In genomic region chr17:828761-829160, GRCh38 we compare ENCODE assay signal across 19 cellular contexts. TPM values are rescaled to one million over a fixed set of nuclear protein-coding genes. Genes with fewer than 3 reads are reported as not detected.
DNase-seq lines count a peak whose midpoint lies in the region; ATAC-seq and TF ChIP-seq lines count a peak whose summit lies in the region.
"Had no signal": no experiment of that assay in that cellular context is flagged by ENCODE, and none has a peak within 500 bp of the region (broad histone marks: within the 10 kb centered on the region; RNA-seq: fewer than 3 reads in every experiment).

No MANE protein-coding gene starts in this region.

- H3K27ac ChIP-seq in HCT116 (ENCODE audit: low read depth, low read length) (no peak overlapping the region), osteoblast (ENCODE audit: low read depth, low read length) (peak overlapping the region; percentile 45), ovary (no peak overlapping the region)
- H3K27ac ChIP-seq in CD4-positive, alpha-beta memory T cell (ENCODE audit: low read depth, low read length): no peak overlapping the region
- H3K27ac ChIP-seq: A549, KMS-11 had no signal

- no peak overlapping the region for H3K9ac ChIP-seq in HCT116 (ENCODE audit: low read length)
- H3K9ac ChIP-seq: KMS-11 had no signal

- no peaks in the 10 kb centered on the region for H3K9me2 ChIP-seq in HCT116 (ENCODE audit: insufficient read depth)

- H3K4me1 ChIP-seq in HCT116 (ENCODE audit: control insufficient read depth in 1 of 2, insufficient read depth in 2 of 2, low read length in 2 of 2) (peaks cover 5 to 9% of the 10 kb centered on the region in 2 experiments; a peak in 3 of 4 replicates), osteoblast (ENCODE audit: insufficient read depth, low read length) (no peaks in the 10 kb centered on the region), ovary (ENCODE audit: insufficient read depth) (peaks cover under 1% of the 10 kb centered on the region)
- no peaks in the 10 kb centered on the region for H3K4me1 ChIP-seq in CD4-positive, alpha-beta memory T cell (ENCODE audit: insufficient read depth, low read length)
- H3K4me1 ChIP-seq: A549 had no signal

- TF ChIP-seq POLR2A in HCT116 (IDR thresholded peaks at IDR 0.05; ENCODE audit: borderline replicate concordance, extremely low read depth, insufficient read depth, insufficient read length) (no peak), ovary (IDR thresholded peaks at IDR 0.05) (no peak)

- TF ChIP-seq CTCF in AG10803 (conservative IDR thresholded peaks at IDR 0.05; ENCODE audit: low read length): no peak
- TF ChIP-seq CTCF in HCT116 (IDR thresholded peaks at IDR 0.05 in 2 of 3, conservative IDR thresholded peaks at IDR 0.05 in 1 of 3; ENCODE audit: borderline replicate concordance in 1 of 3, insufficient read depth in 1 of 3, low read depth in 2 of 3, low read length in 2 of 3): no peak
- TF ChIP-seq CTCF in osteoblast (IDR thresholded peaks at IDR 0.05; ENCODE audit: extremely low read depth, low read depth, low read length): no peak
- TF ChIP-seq CTCF in ovary (IDR thresholded peaks at IDR 0.05): no peak

- RAD21 ChIA-PET in HCT116 (lab: Charles Lee; ENCODE audit: low non-redundant PET in 1 of 2, low total read pairs in 2 of 2, uncharacterized antibody in 2 of 2, unreplicated experiment in 2 of 2): no interaction called here

- CTCF ChIA-PET in HCT116 (lab: Charles Lee): no interaction called here
- CTCF ChIA-PET in CD4-positive, alpha-beta memory T cell (lab: Charles Lee; ENCODE audit: partially characterized antibody): no interaction called here

- H4K20me1 ChIP-seq in HCT116 (ENCODE audit: insufficient read depth) (no peaks in the 10 kb centered on the region), osteoblast (ENCODE audit: insufficient read depth, low read length) (peaks cover 2% of the 10 kb centered on the region)

- WGBS in ovary, 3 donors: 71 to 74% (median 74%) methylated on average over 5 of the region's 5 CpGs

- no peak for TF ChIP-seq RAD21 in HCT116 (IDR thresholded peaks at IDR 0.05; ENCODE audit: low read depth)

- no TSS peak for BruUV-seq in HCT116 (replicated peaks; lab: Mats Ljungman, UMichigan)

- no peaks in the 10 kb centered on the region for H3K4me1 Mint-ChIP-seq in CD4-positive, alpha-beta memory T cell
- H3K4me1 Mint-ChIP-seq: CD8-positive, alpha-beta memory T cell had no signal

- H3K27me3 ChIP-seq in HCT116 (ENCODE audit: insufficient read depth, low read length) (no peaks in the 10 kb centered on the region), osteoblast (ENCODE audit: insufficient read depth, low read length) (no peaks in the 10 kb centered on the region), ovary (no peaks in the 10 kb centered on the region)
- no peaks in the 10 kb centered on the region for H3K27me3 ChIP-seq in CD4-positive, alpha-beta memory T cell (ENCODE audit: insufficient read depth, low read length)

- DNase-seq in AG10803 (ENCODE audit: low read depth) (peak; percentile 44), HCT116 (ENCODE audit: low read depth, low spot score) (no peak), astrocyte of the hippocampus (ENCODE audit: low read depth, low spot score) (peak; percentile 49), osteoblast (ENCODE audit: insufficient read length, low spot score, missing footprints) (peak; percentile 92), ovary (no peak), cardiac septum (ENCODE audit: low spot score) (no peak), GM19240 (ENCODE audit: insufficient read length, low spot score) (no peak)
- DNase-seq in CD4-positive, alpha-beta memory T cell: no peak
- DNase-seq: CD8-positive, alpha-beta memory T cell; H9; MM.1S; NCI-H1105 treated with DMSO at 0.1 percent for 48 hours; NCI-H187; NCI-H2171; NCI-H446; NCI-H69; SW 1271 had no signal

- no peak for ATAC-seq in HCT116
- ATAC-seq: A549 had no signal

- intact Hi-C loops in HCT116 (cut with micrococcal nuclease): no loop called here
- intact Hi-C loops in CD4-positive, alpha-beta memory T cell (cut with micrococcal nuclease): no loop called here
- intact Hi-C loops in ovary (cut with DNase I): no loop called here
- intact Hi-C loops in cardiac septum (cut with DNase I): no loop called here

- H3K9me3 ChIP-seq in HCT116 (ENCODE audit: control insufficient read depth in 1 of 2, insufficient read depth in 1 of 2, low read depth in 1 of 2, low read length in 2 of 2): no peaks in the 10 kb centered on the region
- H3K9me3 ChIP-seq in osteoblast (ENCODE audit: low read depth, low read length): no peaks in the 10 kb centered on the region
- H3K9me3 ChIP-seq in CD4-positive, alpha-beta memory T cell (ENCODE audit: control insufficient read depth in 1 of 2, low read length in 2 of 2): no peaks in the 10 kb centered on the region
- H3K9me3 ChIP-seq in ovary: no peaks in the 10 kb centered on the region

- H2AFZ ChIP-seq in HCT116 (ENCODE audit: low read depth, low read length, poor library complexity, severe bottlenecking) (no peak overlapping the region), osteoblast (ENCODE audit: low read length) (no peak overlapping the region)

- H3K4me3 ChIP-seq in AG10803 (ENCODE audit: low read length): no peak overlapping the region
- no peak overlapping the region for H3K4me3 ChIP-seq in HCT116 (replicated peaks in 1 of 2; ENCODE audit: low read depth in 1 of 2, low read length in 2 of 2)
- no peak overlapping the region for H3K4me3 ChIP-seq in osteoblast (ENCODE audit: insufficient read depth, low read length)
- no peak overlapping the region for H3K4me3 ChIP-seq in CD4-positive, alpha-beta memory T cell (ENCODE audit: low read length in 2 of 2)
- no peak overlapping the region for H3K4me3 ChIP-seq in ovary
- H3K4me3 ChIP-seq: A549 had no signal

- POLR2A ChIA-PET in HCT116 (lab: Charles Lee): no interaction called here
- POLR2A ChIA-PET in CD4-positive, alpha-beta memory T cell (lab: Charles Lee; ENCODE audit: partially characterized antibody): no interaction called here

- TF ChIP-seq EP300 in ovary (IDR thresholded peaks at IDR 0.05): no peak

- 0 out of 2 replicates have a peak overlapping the region, but pooled peaks have one; percentile 8 for H3K4me2 ChIP-seq in HCT116 (ENCODE audit: low read length)
- H3K4me2 ChIP-seq in osteoblast (ENCODE audit: insufficient read depth, low read length): no peak overlapping the region
- H3K4me2 ChIP-seq: A549, KMS-11 had no signal

- H3K9me3 Mint-ChIP-seq in CD4-positive, alpha-beta memory T cell: peaks cover 0 to 4% (median 0%) of the 10 kb centered on the region in 8 donors
- H3K9me3 Mint-ChIP-seq: H9 had no signal

- H3K36me3 Mint-ChIP-seq in CD4-positive, alpha-beta memory T cell: no peaks in the 10 kb centered on the region
- H3K36me3 Mint-ChIP-seq: CD8-positive, alpha-beta memory T cell had no signal

- H3K4me3 Mint-ChIP-seq in CD4-positive, alpha-beta memory T cell: no peak overlapping the region
- H3K4me3 Mint-ChIP-seq: CD8-positive, alpha-beta memory T cell; H9 had no signal

- no peak overlapping the region for H3K27ac Mint-ChIP-seq in CD4-positive, alpha-beta memory T cell
- H3K27ac Mint-ChIP-seq: CD8-positive, alpha-beta memory T cell; H9 had no signal

- H3K27me3 Mint-ChIP-seq in CD4-positive, alpha-beta memory T cell: peaks cover 1 to 5% of the 10 kb centered on the region in 2 donors

- H3K79me2 ChIP-seq in HCT116 (ENCODE audit: insufficient read depth, low read length): peaks cover 34% of the 10 kb centered on the region
- H3K79me2 ChIP-seq in osteoblast (ENCODE audit: insufficient read depth, low read length): peaks cover 3% of the 10 kb centered on the region

- no peaks in the 10 kb centered on the region; a peak in 1 of 4 replicates for H3K36me3 ChIP-seq in HCT116 (ENCODE audit: control insufficient read depth in 1 of 2, insufficient read depth in 2 of 2, low read length in 2 of 2)
- peaks cover 3% of the 10 kb centered on the region for H3K36me3 ChIP-seq in osteoblast (ENCODE audit: insufficient read depth, low read length)
- no peaks in the 10 kb centered on the region for H3K36me3 ChIP-seq in CD4-positive, alpha-beta memory T cell (ENCODE audit: insufficient read depth, low read length)
- no peaks in the 10 kb centered on the region for H3K36me3 ChIP-seq in ovary

TF ChIP-seq in HCT116, 20 proteins besides CTCF, POLR2A, EP300 and RAD21 (continues in another document):
- TF ChIP-seq FOSL1 (IDR thresholded peaks at IDR 0.05; ENCODE audit: low read depth) (no peak), JUND (IDR thresholded peaks at IDR 0.05) (no peak), YY1 (IDR thresholded peaks at IDR 0.05; ENCODE audit: extremely low read depth, insufficient replicate concordance, low read depth, low read length) (no peak), ZNF274 (IDR thresholded peaks at IDR 0.05; ENCODE audit: low read depth, low read length) (no peak), ZFX (IDR thresholded peaks at IDR 0.05) (no peak), SIN3A (IDR thresholded peaks at IDR 0.05; ENCODE audit: low read depth) (no peak), POLR2AphosphoS5 (IDR thresholded peaks at IDR 0.05; ENCODE audit: low read depth, low read length) (no peak)

RNA-seq across cellular contexts. Expression of gene MRM3, which starts 46.6 kb away (rescaled TPM):
- total RNA-seq in HCT116 (2021; ENCODE audit: unreplicated experiment): 32.6 TPM
- polyA plus RNA-seq in HCT116 (2012): 26.2 and 26.4 TPM in 2 replicates
- 16.5 and 19.5 TPM in 2 replicates for total RNA-seq in osteoblast
- total RNA-seq in CD4-positive, alpha-beta memory T cell: 10 to 100 TPM; 18.6 to 20.9 TPM
- polyA plus RNA-seq in CD4-positive, alpha-beta memory T cell: 10 to 100 TPM; 20.0 to 32.6 TPM
- 10 to 100 TPM; 10.1 to 16.7 (median 14.0) TPM for total RNA-seq in ovary
- 10 to 100 TPM; 12.8 to 13.9 TPM for polyA plus RNA-seq in ovary
- 15.9 TPM for total RNA-seq in cardiac septum

RNA-seq across cellular contexts. Expression of gene GLOD4, which starts 46.7 kb away (rescaled TPM):
- 80.7 TPM for total RNA-seq in HCT116 (2021; ENCODE audit: unreplicated experiment)
- polyA plus RNA-seq in HCT116 (2012): 70.6 and 83.4 TPM in 2 replicates
- 39.4 and 43.3 TPM in 2 replicates for total RNA-seq in osteoblast
- 10 to 100 TPM; 94.9 to 97.2 TPM for total RNA-seq in CD4-positive, alpha-beta memory T cell
- 100 to 1,000 TPM; 122 to 131 TPM for polyA plus RNA-seq in CD4-positive, alpha-beta memory T cell
- 10 to 100 TPM; 22.1 to 66.7 (median 46.0) TPM for total RNA-seq in ovary
- 10 to 100 TPM; 34.9 to 90.6 TPM for polyA plus RNA-seq in ovary
- total RNA-seq in cardiac septum: 33.8 TPM

Comparison
In these comparisons a context has a peak if more than half of its experiments do, and no peak if none do; other contexts are left out.
1. DNase-seq: peak in AG10803 (single experiment), astrocyte of the hippocampus (single experiment) and osteoblast (single experiment); none in HCT116 (single experiment), CD4-positive, alpha-beta memory T cell (0 of 5), ovary (0 of 5), cardiac septum (single experiment) and GM19240 (single experiment).